Comparison of ENCODE assay signal across 10 cellular contexts in genomic region chr7:23759556-23760391, GRCh38. TPM values are rescaled to one million over a fixed set of nuclear protein-coding genes. Genes with fewer than 3 reads are reported as not detected.
DNase-seq lines count a peak whose midpoint lies in the region; FAIRE-seq and TF ChIP-seq lines count a peak whose summit lies in the region.
"Had no signal": no experiment of that assay in that cellular context is flagged by ENCODE, and none has a peak within 500 bp of the region (broad histone marks: within the 10 kb centered on the region; RNA-seq: fewer than 3 reads in every experiment).

No MANE protein-coding gene starts in this region.

- POLR2A ChIA-PET in HEK293 (lab: Yijun Ruan, JAX): interaction anchor here (0.6 kb wide), 1 partner anchor 32 kb away, joined by 10 read pairs; no protein-coding TSS in a partner anchor
- POLR2A ChIA-PET in endothelial cell of umbilical vein (lab: Charles Lee): no interaction called here

- H3K36me3 ChIP-seq in HEK293 (ENCODE audit: control insufficient read depth in 2 of 2, insufficient read depth in 1 of 2, low read length in 2 of 2) (no peaks in the 10 kb centered on the region), endothelial cell of umbilical vein (ENCODE audit: control insufficient read depth in 2 of 2, extremely low read depth in 1 of 2, insufficient read depth in 2 of 2, low read length in 2 of 2) (no peaks in the 10 kb centered on the region), kidney (ENCODE audit: control insufficient read depth in 1 of 2, insufficient read depth in 2 of 2, low read length in 2 of 2) (no peaks in the 10 kb centered on the region)

- no peaks in the 10 kb centered on the region for H3K9me1 ChIP-seq in endothelial cell of umbilical vein (replicated peaks; ENCODE audit: control insufficient read depth, extremely low read depth, insufficient read depth, low read length)

- no peaks in the 10 kb centered on the region for H3K79me2 ChIP-seq in endothelial cell of umbilical vein (ENCODE audit: control insufficient read depth, insufficient read depth, low read length)
- H3K79me2 ChIP-seq: parathyroid adenoma had no signal

- no peak for TF ChIP-seq CTCF in HEK293 (tag by site-specific recombination; IDR thresholded peaks at IDR 0.05)
- no peak for TF ChIP-seq CTCF in endothelial cell of umbilical vein (IDR thresholded peaks at IDR 0.05; ENCODE audit: extremely low read depth in 1 of 2, insufficient read depth in 1 of 2, low read depth in 1 of 2, low read length in 2 of 2)
- no peak for TF ChIP-seq CTCF in kidney (IDR thresholded peaks at IDR 0.05; ENCODE audit: borderline replicate concordance, extremely low read depth, insufficient read depth)

- TF ChIP-seq POLR2A in endothelial cell of umbilical vein (IDR thresholded peaks at IDR 0.05; ENCODE audit: low read depth, low read length): no peak

- H4K20me1 ChIP-seq in endothelial cell of umbilical vein (replicated peaks; ENCODE audit: control insufficient read depth, extremely low read depth, insufficient read depth, low read length): no peaks in the 10 kb centered on the region

- peaks cover 0 to 2% of the 10 kb centered on the region in 2 experiments for H3K27me3 ChIP-seq in endothelial cell of umbilical vein (ENCODE audit: control insufficient read depth in 2 of 2, insufficient read depth in 2 of 2, low read length in 2 of 2)

- no peak overlapping the region for H3K9ac ChIP-seq in endothelial cell of umbilical vein (replicated peaks; ENCODE audit: extremely low read depth, insufficient read depth, low read length)
- no peak overlapping the region for H3K9ac ChIP-seq in kidney (ENCODE audit: low read length in 2 of 2)
- H3K9ac ChIP-seq: parathyroid adenoma had no signal

- dilution Hi-C loops in endothelial cell of umbilical vein (cut with MboI; ENCODE audit: extremely low pct_ligation_motif_present, low sequenced_read_pairs): no loop called here

- peak overlapping the region; percentile 44 for H3K27ac ChIP-seq in HEK293 (ENCODE audit: extremely low read depth, low read depth, low read length)
- peak overlapping the region; percentile 41 for H3K27ac ChIP-seq in endothelial cell of umbilical vein (ENCODE audit: insufficient read depth, low read depth, low read length)
- no peak overlapping the region for H3K27ac ChIP-seq in kidney (ENCODE audit: low read depth in 2 of 2, low read length in 2 of 2)
- H3K27ac ChIP-seq: parathyroid adenoma had no signal

- no peaks in the 10 kb centered on the region for H3K9me3 ChIP-seq in HEK293 (ENCODE audit: control insufficient read depth, insufficient read depth, low read depth, low read length)
- H3K9me3 ChIP-seq in endothelial cell of umbilical vein (replicated peaks; ENCODE audit: control insufficient read depth, insufficient read depth, low read length): no peaks in the 10 kb centered on the region
- no peaks in the 10 kb centered on the region for H3K9me3 ChIP-seq in kidney (ENCODE audit: control insufficient read depth in 1 of 2, low read length in 2 of 2)

- no TSS peak for BruUV-seq in endothelial cell of umbilical vein (replicated peaks; lab: Mats Ljungman, UMichigan)

- no peak overlapping the region for H3K4me3 ChIP-seq in HEK293 (ENCODE audit: low read depth, low read length)
- no peak overlapping the region for H3K4me3 ChIP-seq in endothelial cell of umbilical vein (replicated peaks in 1 of 3; ENCODE audit: insufficient read depth in 1 of 3, low read depth in 1 of 3, low read length in 3 of 3)
- no peak overlapping the region for H3K4me3 ChIP-seq in skeletal muscle cell (ENCODE audit: low read depth, low read length)
- H3K4me3 ChIP-seq in kidney (ENCODE audit: low read length in 2 of 2): no peak overlapping the region

- CTCF ChIA-PET in HEK293 (lab: Yijun Ruan, JAX) (interaction anchor here (0.6 kb wide), 2 partner anchors 15 to 196 kb away, joined by 3 to 4 read pairs; no protein-coding TSS in a partner anchor), endothelial cell of umbilical vein (lab: Charles Lee) (interaction anchor here (1.0 to 1.1 kb wide), 2 partner anchors 9 to 103 kb away, joined by 3 read pairs; no protein-coding TSS in a partner anchor)

- peak overlapping the region; percentile 42 for H3K4me2 ChIP-seq in endothelial cell of umbilical vein (ENCODE audit: insufficient read depth, low read length)

- FAIRE-seq in endothelial cell of umbilical vein (lab: Jason Lieb, UNC): peak; percentile 76
- no peak for FAIRE-seq in kidney (lab: Jason Lieb, UNC)

- no peak overlapping the region for H2AFZ ChIP-seq in endothelial cell of umbilical vein (ENCODE audit: low read depth, low read length)
- H2AFZ ChIP-seq: parathyroid adenoma had no signal

- peak; percentile 36 for DNase-seq in NCI-H748 treated with DMSO at 0.1 percent for 48 hours (lab: John Stamatoyannopoulos, UW)
- DNase-seq in endothelial cell of umbilical vein (ENCODE audit: low read depth, low spot score): peak; percentile 78
- peak; percentile 7 for DNase-seq in skeletal muscle cell (ENCODE audit: low read depth)
- DNase-seq in activated CD4-positive, alpha-beta T cell treated with anti-CD3 and anti-CD28 coated beads for 1 hour: no peak
- no peak for DNase-seq in T-helper 1 cell
- no peak for DNase-seq in kidney
- DNase-seq: activated CD4-positive, alpha-beta T cell treated with anti-CD3 and anti-CD28 coated beads, Interleukin-2, amount 10 ng/mL, durations not matched to agents 24 days and 14 days; activated naive CD8-positive, alpha-beta T cell treated with anti-CD3 and anti-CD28 coated beads, Interleukin-2, amount 50 U/mL, for 24 hours had no signal

- intact Hi-C loops in endothelial cell of umbilical vein (cut with micrococcal nuclease) (no loop called here), kidney (cut with DNase I) (no loop called here)

- H3K4me1 ChIP-seq in HEK293 (ENCODE audit: control insufficient read depth, insufficient read depth, low read length): peaks cover 12% of the 10 kb centered on the region
- H3K4me1 ChIP-seq in endothelial cell of umbilical vein (ENCODE audit: control insufficient read depth, extremely low read depth, insufficient read depth, low read length): peaks cover 18% of the 10 kb centered on the region
- no peaks in the 10 kb centered on the region for H3K4me1 ChIP-seq in kidney (ENCODE audit: control insufficient read depth in 1 of 2, insufficient read depth in 1 of 2, low read depth in 1 of 2, low read length in 2 of 2)
- H3K4me1 ChIP-seq: parathyroid adenoma had no signal

TF ChIP-seq in HEK293, 187 proteins besides CTCF, POLR2A, EP300 and RAD21 (continues in another document):
- TF ChIP-seq OSR2 (tag by site-specific recombination; IDR thresholded peaks at IDR 0.05) (peak; percentile 85), ZSCAN16 (tag by site-specific recombination; IDR thresholded peaks at IDR 0.05) (no peak), KLF9 (tag by site-specific recombination; IDR thresholded peaks at IDR 0.05; ENCODE audit: low read depth) (no peak), ZNF610 (tag by site-specific recombination; IDR thresholded peaks at IDR 0.05; ENCODE audit: borderline replicate concordance) (no peak), GFI1B (tag by site-specific recombination; IDR thresholded peaks at IDR 0.05) (peak; percentile 48; the same call in 1 of the 2 replicates), ZXDB (tag by site-specific recombination; IDR thresholded peaks at IDR 0.05) (peak; percentile 80)
- TF ChIP-seq, protein P1, sequence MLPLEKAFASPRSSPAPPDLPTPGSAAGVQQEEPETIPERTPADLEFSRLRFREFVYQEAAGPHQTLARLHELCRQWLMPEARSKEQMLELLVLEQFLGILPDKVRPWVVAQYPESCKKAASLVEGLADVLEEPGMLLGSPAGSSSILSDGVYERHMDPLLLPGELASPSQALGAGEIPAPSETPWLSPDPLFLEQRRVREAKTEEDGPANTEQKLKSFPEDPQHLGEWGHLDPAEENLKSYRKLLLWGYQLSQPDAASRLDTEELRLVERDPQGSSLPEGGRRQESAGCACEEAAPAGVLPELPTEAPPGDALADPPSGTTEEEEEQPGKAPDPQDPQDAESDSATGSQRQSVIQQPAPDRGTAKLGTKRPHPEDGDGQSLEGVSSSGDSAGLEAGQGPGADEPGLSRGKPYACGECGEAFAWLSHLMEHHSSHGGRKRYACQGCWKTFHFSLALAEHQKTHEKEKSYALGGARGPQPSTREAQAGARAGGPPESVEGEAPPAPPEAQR (tag by site-specific recombination; IDR thresholded peaks at IDR 0.05): no peak

TF ChIP-seq in endothelial cell of umbilical vein, 7 proteins besides CTCF, POLR2A, EP300 and RAD21:
- TF ChIP-seq JUN (IDR thresholded peaks at IDR 0.05; ENCODE audit: borderline replicate concordance, insufficient read depth, insufficient read length, low read depth) (peak; percentile 22), MYC (IDR thresholded peaks at IDR 0.05; ENCODE audit: low read depth, low read length) (no peak)
TF ChIP-seq in endothelial cell of umbilical vein: peak in this region for 1.

RNA-seq across cellular contexts. Expression of gene STK31, which starts 49.8 kb away (rescaled TPM):
- total RNA-seq in endothelial cell of umbilical vein: 0.44 TPM in 1 of 2 replicates, not detected in the other
- polyA plus RNA-seq in endothelial cell of umbilical vein: 0.02 TPM in 1 of 2 replicates, not detected in the other
- 0.11 TPM in 1 of 2 replicates, not detected in the other for polyA plus RNA-seq in endothelial cell of umbilical vein (2011; cell fraction: cytosol; rRNA removed)
- polyA plus RNA-seq in endothelial cell of umbilical vein (2011; cell fraction: nucleus; rRNA removed): 0.33 and 0.50 TPM in 2 replicates
- 0.07 TPM in 1 of 2 replicates, not detected in the other for polyA plus RNA-seq in endothelial cell of umbilical vein (2012)
- not detected in 2 replicates for polyA minus RNA-seq in endothelial cell of umbilical vein
- polyA minus RNA-seq in endothelial cell of umbilical vein (2011; cell fraction: cytosol; rRNA and poly(A)+ RNA removed): not detected
- 0.58 and 0.91 TPM in 2 replicates for polyA minus RNA-seq in endothelial cell of umbilical vein (2011; cell fraction: nucleus; rRNA and poly(A)+ RNA removed)
- 0.44 TPM for total RNA-seq in kidney
- 0.15 TPM for polyA plus RNA-seq in kidney (ENCODE audit: insufficient read depth, low read depth, low replicate concordance)
- total RNA-seq: activated CD4-positive, alpha-beta T cell treated with anti-CD3 and anti-CD28 coated beads, Interleukin-2, amount 10 ng/mL, durations not matched to agents 24 days and 14 days had no signal

Comparison
In these comparisons a context has a peak if more than half of its experiments do, and no peak if none do; other contexts are left out.
1. H3K27ac ChIP-seq: peak in HEK293 (single experiment) and endothelial cell of umbilical vein (single experiment); none in kidney (0 of 2).
2. DNase-seq: peak in NCI-H748 treated with DMSO at 0.1 percent for 48 hours (single experiment), endothelial cell of umbilical vein (single experiment) and skeletal muscle cell (single experiment); none in activated CD4-positive, alpha-beta T cell treated with anti-CD3 and anti-CD28 coated beads for 1 hour (single experiment), T-helper 1 cell (0 of 5) and kidney (single experiment).